Comparison of ENCODE assay signal across 9 cellular contexts in genomic region chr11:121722431-121723256, GRCh38.
DNase-seq lines count a peak whose midpoint lies in the region; ATAC-seq and TF ChIP-seq lines count a peak whose summit lies in the region.
"Had no signal": no experiment of that assay in that cellular context is flagged by ENCODE, and none has a peak within 500 bp of the region (broad histone marks: within the 10 kb centered on the region; RNA-seq: fewer than 3 reads in every experiment).

No MANE protein-coding gene starts in this region.

- H3K27me3 Mint-ChIP-seq in immature natural killer cell (ENCODE audit: low read depth in 3 of 3) = peaks cover 5 to 10% (median 6%) of the 10 kb centered on the region in 3 donors

- intact Hi-C loops in left colon (cut with DNase I, micrococcal nuclease) = no loop called here
- intact Hi-C loops in spleen (cut with DNase I; ENCODE audit: low total_unique reads) = no loop called here

- H3K36me3 ChIP-seq in spleen = no peaks in the 10 kb centered on the region
- H3K36me3 ChIP-seq: neutrophil had no signal

- 5 to 10% (median 6%) methylated on average over 37 to 47 of the region's 47 CpGs for WGBS in spleen, 5 donors

- TF ChIP-seq CTCF in spleen (IDR thresholded peaks at IDR 0.05 in 8 of 11, conservative IDR thresholded peaks at IDR 0.05 in 3 of 11) = no peak

- peaks cover 0 to 4% (median 0%) of the 10 kb centered on the region in 8 donors for H3K9me3 ChIP-seq in spleen
- H3K9me3 ChIP-seq: neutrophil had no signal

- peak; percentile 57 for ATAC-seq in left colon

- peaks cover 0 to 7% of the 10 kb centered on the region in 2 donors for H3K4me1 Mint-ChIP-seq in immature natural killer cell

- DNase-seq in Daoy (ENCODE audit: low read depth) = peak; percentile 78
- peak; percentile 93 for DNase-seq in NCI-H2227 treated with DMSO at 0.1 percent for 48 hours (lab: John Stamatoyannopoulos, UW)
- DNase-seq in dermis microvascular lymphatic vessel endothelial cell (ENCODE audit: low read depth in 2 of 2) = peak; percentile 21 to 71
- DNase-seq in left colon = peak; percentile 35 to 82
- no peak for DNase-seq in spleen
- no peak for DNase-seq in immature natural killer cell
- DNase-seq in SIG-M5 (lab: John Stamatoyannopoulos, UW) = no peak
- no peak for DNase-seq in stimulated activated CD8-positive, alpha-beta memory T cell treated with anti-CD3 and anti-CD28 coated beads, Interleukin-4, amount 100 ng/mL, for 48 hours

- peaks cover 0 to 16% (median 4%) of the 10 kb centered on the region in 6 donors for H3K4me1 ChIP-seq in spleen

- H3K36me3 Mint-ChIP-seq in immature natural killer cell = peaks cover 0 to 18% (median 13%) of the 10 kb centered on the region in 3 donors

- H3K4me3 Mint-ChIP-seq in immature natural killer cell = peak overlapping the region in 1 of 5 donors; percentile 52

- H3K27me3 ChIP-seq in spleen (replicated peaks in 1 of 7) = peaks cover 0 to 34% (median 9%) of the 10 kb centered on the region in 7 donors

- H3K27ac Mint-ChIP-seq in immature natural killer cell = no peak overlapping the region

- no peak for TF ChIP-seq POLR2A in spleen (IDR thresholded peaks at IDR 0.05)

- peak overlapping the region in 7 of 8 donors; percentile 5 to 54 (median 16) for H3K4me3 ChIP-seq in spleen

- peaks cover 0 to 5% (median 0%) of the 10 kb centered on the region in 6 donors for H3K9me3 Mint-ChIP-seq in immature natural killer cell

- H3K27ac ChIP-seq in spleen = no peak overlapping the region
- H3K27ac ChIP-seq: neutrophil had no signal

Comparison
In these comparisons a context has a peak if more than half of its experiments do, and no peak if none do; other contexts are left out.
1. DNase-seq: peak in Daoy (single experiment), NCI-H2227 treated with DMSO at 0.1 percent for 48 hours (single experiment), dermis microvascular lymphatic vessel endothelial cell (2 of 2) and left colon (2 of 2); none in spleen (single experiment), immature natural killer cell (0 of 3), SIG-M5 (single experiment) and stimulated activated CD8-positive, alpha-beta memory T cell treated with anti-CD3 and anti-CD28 coated beads, Interleukin-4, amount 100 ng/mL, for 48 hours (single experiment).